Comparison of ENCODE assay signal across 16 cellular contexts in the genomic region with DNA sequence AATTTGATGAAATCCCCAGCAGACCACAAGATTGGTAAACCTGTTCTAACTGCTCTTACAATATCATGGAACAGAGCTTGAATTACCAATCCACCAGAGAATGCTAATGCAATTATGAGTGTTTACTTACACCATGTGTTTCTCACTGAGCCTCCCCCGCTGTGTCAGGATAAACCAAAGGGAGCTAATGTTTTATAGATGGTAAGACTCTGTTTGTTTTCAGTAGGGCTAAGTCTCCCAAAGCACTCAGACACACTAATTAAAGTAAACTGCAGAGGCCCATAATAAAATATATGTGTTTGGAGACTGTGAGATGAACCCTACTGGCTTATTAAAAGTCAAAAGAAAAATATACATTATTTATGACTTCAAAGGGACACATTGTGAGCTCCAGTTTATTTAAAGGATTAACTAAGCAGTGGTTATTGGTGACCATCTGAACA.
DNase-seq lines count a peak whose midpoint lies in the region; ATAC-seq and TF ChIP-seq lines count a peak whose summit lies in the region.
"Had no signal": no experiment of that assay in that cellular context is flagged by ENCODE, and none has a peak within 500 bp of the region (broad histone marks: within the 10 kb centered on the region; RNA-seq: fewer than 3 reads in every experiment).

No MANE protein-coding gene starts in this region.

- H3K4me1 Mint-ChIP-seq in nephron, result peaks cover 3% of the 10 kb centered on the region
- H3K4me1 Mint-ChIP-seq: activated naive CD8-positive, alpha-beta T cell treated with anti-CD3 and anti-CD28 coated beads, Interleukin-2, amount 50 U/mL, for 24 hours had no signal

- H3K36me3 Mint-ChIP-seq in nephron (ENCODE audit: low read depth), result no peaks in the 10 kb centered on the region

- no peak for TF ChIP-seq POLR2A in upper lobe of left lung (IDR thresholded peaks at IDR 0.05)

- H3K4me3 ChIP-seq in SJCRH30 (no peak overlapping the region), upper lobe of left lung (no peak overlapping the region)
- H3K4me3 ChIP-seq: mucosa of descending colon, ovary had no signal

- H3K27me3 Mint-ChIP-seq in nephron (ENCODE audit: low read depth), result no peaks in the 10 kb centered on the region
- H3K27me3 Mint-ChIP-seq: activated naive CD8-positive, alpha-beta T cell treated with anti-CD3 and anti-CD28 coated beads, Interleukin-2, amount 50 U/mL, for 24 hours had no signal

- no peak overlapping the region for H3K27ac ChIP-seq in SJCRH30
- no peak overlapping the region for H3K27ac ChIP-seq in upper lobe of left lung
- H3K27ac ChIP-seq: epithelial cell of prostate, ovary had no signal

- H3K4me1 ChIP-seq in SJCRH30, result peaks cover 14% of the 10 kb centered on the region; the same call in 1 of the 2 replicates
- H3K4me1 ChIP-seq in upper lobe of left lung, result no peaks in the 10 kb centered on the region
- H3K4me1 ChIP-seq: BE2C had no signal

- TF ChIP-seq EP300 in upper lobe of left lung (IDR thresholded peaks at IDR 0.05), result no peak

- peak overlapping the region in 2 of 3 experiments; percentile 38 to 66 for H3K27ac Mint-ChIP-seq in nephron
- H3K27ac Mint-ChIP-seq: activated naive CD8-positive, alpha-beta T cell treated with anti-CD3 and anti-CD28 coated beads, Interleukin-2, amount 50 U/mL, for 24 hours had no signal

- DNase-seq in DMS53 treated with DMSO at 0.1 percent for 48 hours (lab: John Stamatoyannopoulos, UW; ENCODE audit: unreplicated experiment) (peak; percentile 36), NCI-H187 treated with DMSO at 0.1 percent for 48 hours (lab: John Stamatoyannopoulos, UW) (peak; percentile 48), SJCRH30 (peak; percentile 82 to 93), upper lobe of left lung (no peak), MV-4-11 (lab: John Stamatoyannopoulos, UW) (no peak)
- DNase-seq: activated naive CD8-positive, alpha-beta T cell treated with anti-CD3 and anti-CD28 coated beads, Interleukin-2, amount 50 U/mL, for 24 hours; activated T-cell treated with anti-CD3 and anti-CD28 coated beads, Interleukin-2, amount 50 U/mL, for 48 hours; BE2C; cerebellar nuclear complex; EL; mucosa of descending colon; ovary had no signal

- H3K9me3 ChIP-seq in SJCRH30 (replicated peaks) (no peaks in the 10 kb centered on the region), upper lobe of left lung (no peaks in the 10 kb centered on the region)
- H3K9me3 ChIP-seq: BE2C, mucosa of descending colon, ovary had no signal

- H3K4me3 Mint-ChIP-seq in nephron, result no peak overlapping the region
- H3K4me3 Mint-ChIP-seq: activated naive CD8-positive, alpha-beta T cell treated with anti-CD3 and anti-CD28 coated beads, Interleukin-2, amount 50 U/mL, for 24 hours had no signal

- ATAC-seq in HG02610 (IDR thresholded peaks at IDR 0.05; ENCODE audit: unreplicated experiment), result no peak
- no peak for ATAC-seq in upper lobe of left lung (ENCODE audit: low FRiP score in 2 of 2)
- no peak for ATAC-seq in GM18519 (IDR thresholded peaks at IDR 0.05; ENCODE audit: low FRiP score, unreplicated experiment)
- ATAC-seq: activated naive CD8-positive, alpha-beta T cell treated with anti-CD3 and anti-CD28 coated beads, Interleukin-2, amount 50 U/mL, for 24 hours; mucosa of descending colon had no signal

- H3K27me3 ChIP-seq in SJCRH30 (0 out of 2 replicates have a peak, but pooled peaks cover 5% of the 10 kb centered on the region), upper lobe of left lung (no peaks in the 10 kb centered on the region)
- H3K27me3 ChIP-seq: BE2C, ovary had no signal

- H3K9me3 Mint-ChIP-seq in nephron, result peaks cover 3% of the 10 kb centered on the region
- H3K9me3 Mint-ChIP-seq: activated naive CD8-positive, alpha-beta T cell treated with anti-CD3 and anti-CD28 coated beads, Interleukin-2, amount 50 U/mL, for 24 hours had no signal

- H3K36me3 ChIP-seq in SJCRH30 (no peaks in the 10 kb centered on the region), upper lobe of left lung (no peaks in the 10 kb centered on the region)
- H3K36me3 ChIP-seq: BE2C, ovary had no signal

- WGBS in upper lobe of left lung, 2 donors, result 47 to 50% methylated on average over 1 of the region's 1 CpG

- TF ChIP-seq CTCF in nephron (IDR thresholded peaks at IDR 0.05; ENCODE audit: unreplicated experiment in 3 of 3), result no peak
- TF ChIP-seq CTCF in upper lobe of left lung (IDR thresholded peaks at IDR 0.05), result no peak

Comparison
In these comparisons a context has a peak if more than half of its experiments do, and no peak if none do; other contexts are left out.
1. DNase-seq: peak in DMS53 treated with DMSO at 0.1 percent for 48 hours (single experiment), NCI-H187 treated with DMSO at 0.1 percent for 48 hours (single experiment) and SJCRH30 (2 of 2); none in upper lobe of left lung (0 of 2) and MV-4-11 (single experiment).